ENCODE assay signal across 24 cellular contexts in the genomic region with DNA sequence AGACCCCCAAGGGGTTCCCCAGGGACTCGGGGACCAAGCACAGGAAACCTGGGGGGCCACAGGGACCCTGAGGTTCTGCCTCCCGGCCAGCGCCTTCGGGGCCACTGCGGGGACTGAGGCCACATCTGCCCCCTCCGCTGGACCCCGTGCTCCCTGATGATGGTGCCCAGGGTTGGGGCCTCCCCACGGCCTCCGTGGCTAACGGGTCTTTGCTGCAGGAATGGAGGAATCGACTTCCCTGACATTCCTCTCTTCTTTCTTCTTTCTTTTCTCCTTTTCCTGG.
DNase-seq lines count a peak whose midpoint lies in the region; ATAC-seq and TF ChIP-seq lines count a peak whose summit lies in the region.
"Had no signal": no experiment of that assay in that cellular context is flagged by ENCODE, and none has a peak within 500 bp of the region (broad histone marks: within the 10 kb centered on the region; RNA-seq: fewer than 3 reads in every experiment).

No MANE protein-coding gene starts in this region.

- ATAC-seq in right cardiac atrium (no peak), lower lobe of right lung (no peak), aorta (ENCODE audit: low FRiP score) (no peak), HG03432 (IDR thresholded peaks at IDR 0.05; ENCODE audit: unreplicated experiment) (no peak), HG02973 (IDR thresholded peaks at IDR 0.05; ENCODE audit: unreplicated experiment) (no peak)
- ATAC-seq: A549; CD8-positive, alpha-beta T cell; GM12878; GM23338; HCT116 had no signal

- no peak overlapping the region for H3K27ac Mint-ChIP-seq in chondrocyte (ENCODE audit: unreplicated experiment)
- H3K27ac Mint-ChIP-seq: CD4-positive, CD25-positive, alpha-beta regulatory T cell; CD8-positive, alpha-beta T cell; GM23338 had no signal

- H3K36me3 ChIP-seq in lower lobe of right lung (no peaks in the 10 kb centered on the region), aorta (ENCODE audit: control insufficient read depth in 1 of 2, insufficient read depth in 2 of 2, low read length in 1 of 2) (no peaks in the 10 kb centered on the region)
- H3K36me3 ChIP-seq: BE2C had no signal

- no peaks in the 10 kb centered on the region for H3K36me3 Mint-ChIP-seq in chondrocyte (ENCODE audit: low read depth)
- H3K36me3 Mint-ChIP-seq: CD4-positive, CD25-positive, alpha-beta regulatory T cell; CD8-positive, alpha-beta T cell had no signal

- no peak overlapping the region for H3K4me3 Mint-ChIP-seq in chondrocyte (ENCODE audit: unreplicated experiment)
- H3K4me3 Mint-ChIP-seq: CD4-positive, CD25-positive, alpha-beta regulatory T cell; CD8-positive, alpha-beta T cell; GM23338; H9 had no signal

- H3K4me3 ChIP-seq in right cardiac atrium (ENCODE audit: low read length) = no peak overlapping the region
- H3K4me3 ChIP-seq in lower lobe of right lung = no peak overlapping the region
- no peak overlapping the region for H3K4me3 ChIP-seq in aorta (ENCODE audit: low read length in 2 of 2)
- H3K4me3 ChIP-seq: A549, GM12878, GM23338 had no signal

- H3K27me3 ChIP-seq in right cardiac atrium (ENCODE audit: control insufficient read depth, insufficient read depth) (no peaks in the 10 kb centered on the region), lower lobe of right lung (ENCODE audit: low read depth) (peaks cover 22% of the 10 kb centered on the region), aorta (ENCODE audit: control insufficient read depth in 1 of 2, insufficient read depth in 2 of 2, low read length in 1 of 2) (no peaks in the 10 kb centered on the region)
- H3K27me3 ChIP-seq: BE2C had no signal

- intact Hi-C loops in right cardiac atrium (cut with DNase I) = no loop called here
- intact Hi-C loops in cardiac septum (cut with DNase I) = no loop called here
- intact Hi-C loops in lower lobe of right lung (cut with DNase I) = no loop called here
- intact Hi-C loops in aorta (cut with DNase I) = no loop called here

- H3K4me1 ChIP-seq in right cardiac atrium (ENCODE audit: control insufficient read depth, insufficient read depth, low read length) (no peaks in the 10 kb centered on the region), lower lobe of right lung (no peaks in the 10 kb centered on the region), aorta (ENCODE audit: control insufficient read depth in 1 of 2, insufficient read depth in 2 of 2, low read length in 2 of 2) (no peaks in the 10 kb centered on the region)
- H3K4me1 ChIP-seq: A549, BE2C, Caco-2 had no signal

- H3K4me1 Mint-ChIP-seq in chondrocyte (ENCODE audit: low read depth) = no peaks in the 10 kb centered on the region
- H3K4me1 Mint-ChIP-seq: CD4-positive, CD25-positive, alpha-beta regulatory T cell; GM23338; H9 had no signal

- H3K9me3 Mint-ChIP-seq in chondrocyte (ENCODE audit: low read depth) = no peaks in the 10 kb centered on the region
- H3K9me3 Mint-ChIP-seq: CD8-positive, alpha-beta T cell; GM23338; H9 had no signal

- no peak overlapping the region for H3K27ac ChIP-seq in right cardiac atrium (ENCODE audit: low read length)
- H3K27ac ChIP-seq in lower lobe of right lung = no peak overlapping the region
- no peak overlapping the region for H3K27ac ChIP-seq in aorta (ENCODE audit: low read depth in 1 of 2, low read length in 2 of 2)
- H3K27ac ChIP-seq: A549, C4-2B had no signal

- no peaks in the 10 kb centered on the region for H3K9me3 ChIP-seq in right cardiac atrium (ENCODE audit: control insufficient read depth, low read length)
- H3K9me3 ChIP-seq in lower lobe of right lung = no peaks in the 10 kb centered on the region
- H3K9me3 ChIP-seq in aorta (ENCODE audit: control insufficient read depth, low read length) = no peaks in the 10 kb centered on the region
- H3K9me3 ChIP-seq: A549, BE2C, Caco-2 had no signal

- TF ChIP-seq CTCF in chondrocyte (IDR thresholded peaks at IDR 0.05) = no peak
- no peak for TF ChIP-seq CTCF in lower lobe of right lung (IDR thresholded peaks at IDR 0.05)

- H3K27me3 Mint-ChIP-seq in chondrocyte (ENCODE audit: low read depth) = peaks cover 28% of the 10 kb centered on the region
- H3K27me3 Mint-ChIP-seq: CD4-positive, CD25-positive, alpha-beta regulatory T cell had no signal

- WGBS in right cardiac atrium = 81% methylated on average over 11 of the region's 11 CpGs
- 69 to 73% methylated on average over 10 to 11 of the region's 11 CpGs for WGBS in aorta, 2 donors

- DNase-seq in right cardiac atrium (peak in 2 of 3 donors; percentile 1 to 41), cardiac septum (ENCODE audit: low spot score) (no peak), chondrocyte (ENCODE audit: low spot score) (peak; percentile 77), lower lobe of right lung (peak; percentile 30), aorta (peak; percentile 32 to 46), DMS153 (lab: John Stamatoyannopoulos, UW) (no peak)
- DNase-seq: 8988T; ACHN; AML-193; BE2C; Caco-2; CD4-positive, CD25-positive, alpha-beta regulatory T cell; CD8-positive, alpha-beta T cell; DMS79; EL; GDM1; H9 had no signal

Comparison
In these comparisons a context has a peak if more than half of its experiments do, and no peak if none do; other contexts are left out.
1. DNase-seq: peak in right cardiac atrium (2 of 3), chondrocyte (single experiment), lower lobe of right lung (single experiment) and aorta (2 of 2); none in cardiac septum (single experiment) and DMS153 (single experiment).